In genomic region chr2:171522057-171522803, GRCh38 we compare ENCODE assay signal across 8 cellular contexts. TPM values are rescaled to one million over a fixed set of nuclear protein-coding genes. Genes with fewer than 3 reads are reported as not detected.
DNase-seq lines count a peak whose midpoint lies in the region; ATAC-seq and TF ChIP-seq lines count a peak whose summit lies in the region.

CYBRD1 (plus strand) TSS chr2:171522474; CDS start chr2:171522546, 72 bp downstream.

- no peaks in the 10 kb centered on the region for H3K36me3 Mint-ChIP-seq in activated CD8-positive, alpha-beta memory T cell treated with anti-CD3 and anti-CD28 coated beads, Interleukin-2, amount 10 ng/mL, durations not matched to agents 7 days and 5 days
- no peaks in the 10 kb centered on the region for H3K36me3 Mint-ChIP-seq in naive B cell

- H3K4me1 ChIP-seq in KMS-11 (ENCODE audit: low read depth, poor library complexity, severe bottlenecking) (no peaks in the 10 kb centered on the region), urinary bladder (ENCODE audit: insufficient read depth) (peaks cover 1% of the 10 kb centered on the region)

- no peak within 1 kb of the TSS for H3K9ac ChIP-seq in KMS-11

- H3K27ac Mint-ChIP-seq in activated CD8-positive, alpha-beta memory T cell treated with anti-CD3 and anti-CD28 coated beads, Interleukin-2, amount 10 ng/mL, durations not matched to agents 7 days and 5 days = no peak within 1 kb of the TSS
- H3K27ac Mint-ChIP-seq in naive B cell = peak within 1 kb of the TSS in 1 of 6 donors; percentile 69

- H3K9me3 Mint-ChIP-seq in activated CD8-positive, alpha-beta memory T cell treated with anti-CD3 and anti-CD28 coated beads, Interleukin-2, amount 10 ng/mL, durations not matched to agents 7 days and 5 days (ENCODE audit: low read depth) = no peaks in the 10 kb centered on the region
- H3K9me3 Mint-ChIP-seq in naive B cell = no peaks in the 10 kb centered on the region

- peaks cover 20% of the 10 kb centered on the region for H3K4me1 Mint-ChIP-seq in activated CD8-positive, alpha-beta memory T cell treated with anti-CD3 and anti-CD28 coated beads, Interleukin-2, amount 10 ng/mL, durations not matched to agents 7 days and 5 days
- peaks cover 11 to 14% (median 14%) of the 10 kb centered on the region in 3 donors for H3K4me1 Mint-ChIP-seq in naive B cell

- no peaks in the 10 kb centered on the region for H4K20me1 ChIP-seq in KMS-11 (ENCODE audit: insufficient read depth)

- peak within 1 kb of the TSS; percentile 16; the same call in 1 of the 2 replicates for H2AFZ ChIP-seq in KMS-11 (ENCODE audit: low read depth)

- TF ChIP-seq CTCF in KMS-11 (conservative IDR thresholded peaks at IDR 0.05; ENCODE audit: low read depth, low read length) = no peak
- TF ChIP-seq CTCF in fibroblast of the aortic adventitia (IDR thresholded peaks at IDR 0.05; ENCODE audit: insufficient read depth, low read length) = no peak

- peak within 1 kb of the TSS; percentile 73 for H3K4me3 Mint-ChIP-seq in activated CD8-positive, alpha-beta memory T cell treated with anti-CD3 and anti-CD28 coated beads, Interleukin-2, amount 10 ng/mL, durations not matched to agents 7 days and 5 days
- peak within 1 kb of the TSS; percentile 77 to 92 (median 82) for H3K4me3 Mint-ChIP-seq in naive B cell

- ATAC-seq in GM21447 (IDR thresholded peaks at IDR 0.05; ENCODE audit: unreplicated experiment) = peak; percentile 45
- ATAC-seq in activated CD8-positive, alpha-beta memory T cell treated with anti-CD3 and anti-CD28 coated beads, Interleukin-2, amount 10 ng/mL, durations not matched to agents 7 days and 5 days = peak; percentile 63
- peak; percentile 30 to 32 for ATAC-seq in naive B cell (ENCODE audit: low read depth in 2 of 2)

- under 1% methylated on average over 46 of the region's 46 CpGs for whole genome bisulfite sequencing in urinary bladder

- H3K4me2 ChIP-seq in KMS-11 = no peak within 1 kb of the TSS

- CTCF ChIA-PET in activated CD8-positive, alpha-beta memory T cell treated with anti-CD3 and anti-CD28 coated beads, Interleukin-2, amount 10 ng/mL, durations not matched to agents 7 days and 5 days (lab: Charles Lee) = no interaction called here

- H3K27ac ChIP-seq in KMS-11 (no peak within 1 kb of the TSS), urinary bladder (ENCODE audit: low read depth) (peak within 1 kb of the TSS; percentile 89)

- H3K4me3 ChIP-seq in KMS-11 (IDR thresholded peaks at IDR 0.05; ENCODE audit: insufficient read depth, low read depth, low read length) = no peak within 1 kb of the TSS
- H3K4me3 ChIP-seq in fibroblast of the aortic adventitia (ENCODE audit: low read depth, low read length) = peak within 1 kb of the TSS; percentile 95
- H3K4me3 ChIP-seq in urinary bladder (ENCODE audit: low read depth, low read length) = peak within 1 kb of the TSS; percentile 74

- H3K36me3 ChIP-seq in KMS-11 (ENCODE audit: insufficient read depth) (no peaks in the 10 kb centered on the region), urinary bladder (ENCODE audit: insufficient read depth) (no peaks in the 10 kb centered on the region)

- no peaks in the 10 kb centered on the region for H3K79me2 ChIP-seq in KMS-11 (ENCODE audit: insufficient read depth, low read depth)

- peak; percentile 74 for DNase-seq in GF-D8 (lab: John Stamatoyannopoulos, UW)
- DNase-seq in activated CD8-positive, alpha-beta memory T cell treated with anti-CD3 and anti-CD28 coated beads, Interleukin-2, amount 10 ng/mL, durations not matched to agents 7 days and 5 days = peak; percentile 45
- DNase-seq in fibroblast of the aortic adventitia (ENCODE audit: low read depth) = peak; percentile 93
- DNase-seq in naive B cell = no peak
- no peak for DNase-seq in COLO829 (ENCODE audit: low spot score)

- peaks cover 65% of the 10 kb centered on the region for H3K27me3 Mint-ChIP-seq in activated CD8-positive, alpha-beta memory T cell treated with anti-CD3 and anti-CD28 coated beads, Interleukin-2, amount 10 ng/mL, durations not matched to agents 7 days and 5 days
- peaks cover 39 to 50% (median 43%) of the 10 kb centered on the region in 3 donors for H3K27me3 Mint-ChIP-seq in naive B cell

- H3K27me3 ChIP-seq in KMS-11 (ENCODE audit: insufficient read depth, low read depth) = no peaks in the 10 kb centered on the region

RNA-seq across cellular contexts. Expression of gene CYBRD1, which starts in this region (rescaled TPM):
- 1 to 10 TPM in 1 of 2 experiments, under 1 TPM in 1; 0.44 to 4.6 TPM for total RNA-seq in activated CD8-positive, alpha-beta memory T cell treated with anti-CD3 and anti-CD28 coated beads, Interleukin-2, amount 10 ng/mL, durations not matched to agents 7 days and 5 days
- total RNA-seq in fibroblast of the aortic adventitia (ENCODE audit: low replicate concordance) = 412 and 741 TPM in 2 replicates
- under 1 TPM in 3 of 6 donors, not detected in 3; 0.06 to 0.50 (median 0.21) TPM for polyA plus RNA-seq in naive B cell (ENCODE audit: low read depth in 6 of 6)
- total RNA-seq in urinary bladder = 223 TPM
- 186 TPM for polyA plus RNA-seq in urinary bladder

Comparison
In these comparisons a context has a peak if more than half of its experiments do, and no peak if none do; other contexts are left out.
1. RNA of gene CYBRD1 (total RNA-seq): 412 to 741 TPM in fibroblast of the aortic adventitia and 223 TPM in urinary bladder (single experiment); 0.44 to 4.6 TPM in activated CD8-positive, alpha-beta memory T cell treated with anti-CD3 and anti-CD28 coated beads, Interleukin-2, amount 10 ng/mL, durations not matched to agents 7 days and 5 days; every median in the first group is over 10 times any median in the second.
2. RNA of gene CYBRD1 (polyA plus RNA-seq): 186 TPM in urinary bladder (single experiment); 0.06 to 0.50 TPM in naive B cell; every median in the first group is over 100 times any median in the second.
3. Peak in ATAC-seq in naive B cell; RNA of the gene not detected or under 1 TPM.
4. DNase-seq: peak in GF-D8 (single experiment), activated CD8-positive, alpha-beta memory T cell treated with anti-CD3 and anti-CD28 coated beads, Interleukin-2, amount 10 ng/mL, durations not matched to agents 7 days and 5 days (single experiment) and fibroblast of the aortic adventitia (single experiment); none in naive B cell (single experiment) and COLO829 (single experiment).
5. Peak in every context shown above with its lines, with median percentiles within 50 percentile points of each other: ATAC-seq.